In genomic region chrX:41382699-41383645, GRCh38 we compare ENCODE assay signal across 8 cellular contexts. TPM values are rescaled to one million over a fixed set of nuclear protein-coding genes. Genes with fewer than 3 reads are reported as not detected.
A peak's percentile ranks its signal among the peaks of the same experiment; 100 is the strongest.
DNase-seq lines count a peak whose midpoint lies in the region; ATAC-seq and TF ChIP-seq lines count a peak whose summit lies in the region.

No MANE protein-coding gene starts in this region.

- H3F3A ChIP-seq in Loucy (ENCODE audit: low read depth) = no peaks in the 10 kb centered on the region

- no peak overlapping the region for H3K4me2 ChIP-seq in Loucy (ENCODE audit: low read depth, low read length, poor library complexity, severe bottlenecking)

- peaks cover 6 to 18% (median 15%) of the 10 kb centered on the region in 4 donors for H3K4me1 Mint-ChIP-seq in CD4-positive, CD25-positive, alpha-beta regulatory T cell
- peaks cover 14% of the 10 kb centered on the region for H3K4me1 Mint-ChIP-seq in activated T-helper 2 cell treated with anti-CD3 and anti-CD28 coated beads, Interferon-gamma antibody, Interleukin-2, Interleukin-4, amounts not matched to agents 10 μg/mL and 5 μg/mL and 100 μg/mL, durations not matched to agents 14 hours and 24 hours and 36 hours (ENCODE audit: low read depth)

- POLR2A ChIA-PET in GM10248 (lab: Yijun Ruan, JAX) = interaction anchor here (0.6 kb wide), 1 partner anchor 582 kb away, joined by 6 read pairs; no protein-coding TSS in a partner anchor

- intact Hi-C loops in activated T-helper 2 cell treated with anti-CD3 and anti-CD28 coated beads, Interferon-gamma antibody, Interleukin-2, Interleukin-4, amounts not matched to agents 10 μg/mL and 5 μg/mL and 100 μg/mL, durations not matched to agents 14 hours and 24 hours and 36 hours (cut with micrococcal nuclease) = loop anchor here (5.0 kb wide), 1 partner anchor 51 kb away; the partner anchor contains the start of gene DDX3X
- intact Hi-C loops in mucosa of descending colon (cut with DNase I, micrococcal nuclease) = no loop called here

- H3K36me3 ChIP-seq in CD4-positive, CD25-positive, alpha-beta regulatory T cell (ENCODE audit: control insufficient read depth, insufficient read depth, low read length) = no peaks in the 10 kb centered on the region
- H3K36me3 ChIP-seq in Loucy (ENCODE audit: insufficient read depth, low read length) (no peaks in the 10 kb centered on the region), mucosa of descending colon (ENCODE audit: low read depth) (no peaks in the 10 kb centered on the region)

- no peaks in the 10 kb centered on the region for H3K36me3 Mint-ChIP-seq in CD4-positive, CD25-positive, alpha-beta regulatory T cell
- H3K36me3 Mint-ChIP-seq in activated T-helper 2 cell treated with anti-CD3 and anti-CD28 coated beads, Interferon-gamma antibody, Interleukin-2, Interleukin-4, amounts not matched to agents 10 μg/mL and 5 μg/mL and 100 μg/mL, durations not matched to agents 14 hours and 24 hours and 36 hours (ENCODE audit: low read depth) = peaks cover 3% of the 10 kb centered on the region

- H4K20me1 ChIP-seq in Loucy (ENCODE audit: insufficient read depth, low read length, poor library complexity, severe bottlenecking) = no peaks in the 10 kb centered on the region

- peak overlapping the region; percentile 74 to 92 (median 88) for H3K27ac Mint-ChIP-seq in CD4-positive, CD25-positive, alpha-beta regulatory T cell
- H3K27ac Mint-ChIP-seq in activated T-helper 2 cell treated with anti-CD3 and anti-CD28 coated beads, Interferon-gamma antibody, Interleukin-2, Interleukin-4, amounts not matched to agents 10 μg/mL and 5 μg/mL and 100 μg/mL, durations not matched to agents 14 hours and 24 hours and 36 hours = peak overlapping the region; percentile 94

- peak; percentile 68 to 72 for ATAC-seq in CD4-positive, CD25-positive, alpha-beta regulatory T cell (ENCODE audit: low read depth in 2 of 2)
- ATAC-seq in mucosa of descending colon (peak; percentile 78), GM21529 (IDR thresholded peaks at IDR 0.05; ENCODE audit: unreplicated experiment) (no peak)

- peak overlapping the region; percentile 55 for H3K4me3 ChIP-seq in CD4-positive, CD25-positive, alpha-beta regulatory T cell (ENCODE audit: low read depth, low read length)
- H3K4me3 ChIP-seq in Loucy (ENCODE audit: low read length, poor library complexity, severe bottlenecking) = no peak overlapping the region
- no peak overlapping the region for H3K4me3 ChIP-seq in mucosa of descending colon

- H3K4me1 ChIP-seq in CD4-positive, CD25-positive, alpha-beta regulatory T cell (ENCODE audit: control insufficient read depth, insufficient read depth, low read length, poor library complexity, severe bottlenecking) = peaks cover 16% of the 10 kb centered on the region
- no peaks in the 10 kb centered on the region for H3K4me1 ChIP-seq in Loucy (ENCODE audit: insufficient read depth, low read length, poor library complexity, severe bottlenecking)
- no peaks in the 10 kb centered on the region for H3K4me1 ChIP-seq in mucosa of descending colon (ENCODE audit: low read depth)

- CTCF ChIA-PET in GM10248 (lab: Yijun Ruan, JAX) = interaction anchor here (1.2 kb wide), 1 partner anchor 26 kb away, joined by 3 read pairs; no protein-coding TSS in a partner anchor

- peak overlapping the region; percentile 52; the same call in 1 of the 2 replicates for H2AFZ ChIP-seq in Loucy (ENCODE audit: low read length)

- no peaks in the 10 kb centered on the region for H3K79me2 ChIP-seq in Loucy (ENCODE audit: insufficient read depth, low read length)

- peak overlapping the region; percentile 41 for H3K27ac ChIP-seq in CD4-positive, CD25-positive, alpha-beta regulatory T cell (ENCODE audit: insufficient read depth, low read length, poor library complexity, severe bottlenecking)
- H3K27ac ChIP-seq in caudate nucleus (ENCODE audit: low read depth, low read length) = no peak overlapping the region

- H3K27me3 Mint-ChIP-seq in CD4-positive, CD25-positive, alpha-beta regulatory T cell = no peaks in the 10 kb centered on the region
- no peaks in the 10 kb centered on the region for H3K27me3 Mint-ChIP-seq in activated T-helper 2 cell treated with anti-CD3 and anti-CD28 coated beads, Interferon-gamma antibody, Interleukin-2, Interleukin-4, amounts not matched to agents 10 μg/mL and 5 μg/mL and 100 μg/mL, durations not matched to agents 14 hours and 24 hours and 36 hours (ENCODE audit: low read depth)

- peak in 2 of 3 donors; percentile 19 to 81 for DNase-seq in CD4-positive, CD25-positive, alpha-beta regulatory T cell
- peak; percentile 13 for DNase-seq in activated T-helper 2 cell treated with anti-CD3 and anti-CD28 coated beads, Interferon-gamma antibody, Interleukin-2, Interleukin-4, amounts not matched to agents 10 μg/mL and 5 μg/mL and 100 μg/mL, durations not matched to agents 14 hours and 24 hours and 36 hours (ENCODE audit: low spot score)
- peak in 2 of 3 donors; percentile 34 to 51 for DNase-seq in mucosa of descending colon
- no peak for DNase-seq in globus pallidus (ENCODE audit: low spot score)
- DNase-seq in caudate nucleus (lab: John Stamatoyannopoulos, UW) = no peak
- DNase-seq in GM10248 (ENCODE audit: extremely low spot score) = no peak

- H3K9me3 ChIP-seq in CD4-positive, CD25-positive, alpha-beta regulatory T cell (ENCODE audit: control insufficient read depth in 2 of 2, low read length in 2 of 2) = no peaks in the 10 kb centered on the region
- H3K9me3 ChIP-seq in Loucy (ENCODE audit: insufficient read depth, low read depth, low read length) (no peaks in the 10 kb centered on the region), mucosa of descending colon (no peaks in the 10 kb centered on the region)

- H3K27me3 ChIP-seq in CD4-positive, CD25-positive, alpha-beta regulatory T cell (ENCODE audit: control insufficient read depth, insufficient read depth, low read length) = no peaks in the 10 kb centered on the region
- H3K27me3 ChIP-seq in Loucy (ENCODE audit: insufficient read depth, low read length, poor library complexity, severe bottlenecking) = no peaks in the 10 kb centered on the region

- no peaks in the 10 kb centered on the region for H3K9me3 Mint-ChIP-seq in CD4-positive, CD25-positive, alpha-beta regulatory T cell
- H3K9me3 Mint-ChIP-seq in activated T-helper 2 cell treated with anti-CD3 and anti-CD28 coated beads, Interferon-gamma antibody, Interleukin-2, Interleukin-4, amounts not matched to agents 10 μg/mL and 5 μg/mL and 100 μg/mL, durations not matched to agents 14 hours and 24 hours and 36 hours = no peaks in the 10 kb centered on the region

- no peak for TF ChIP-seq CTCF in Loucy (conservative IDR thresholded peaks at IDR 0.05; ENCODE audit: low read length)
- TF ChIP-seq CTCF in mucosa of descending colon (IDR thresholded peaks at IDR 0.05) = no peak
- TF ChIP-seq CTCF in GM10248 (IDR thresholded peaks at IDR 0.05; ENCODE audit: control extremely low read depth, extremely low read depth, low read depth, missing control alignments) = no peak

- H3K9ac ChIP-seq in Loucy (ENCODE audit: low read depth, low read length, poor library complexity, severe bottlenecking) = no peak overlapping the region

- no peaks in the 10 kb centered on the region for H3K9me2 ChIP-seq in Loucy (replicated peaks; ENCODE audit: low read depth, low read length)

- H3K4me3 Mint-ChIP-seq in CD4-positive, CD25-positive, alpha-beta regulatory T cell = peak overlapping the region; percentile 42 to 78 (median 67)
- H3K4me3 Mint-ChIP-seq in activated T-helper 2 cell treated with anti-CD3 and anti-CD28 coated beads, Interferon-gamma antibody, Interleukin-2, Interleukin-4, amounts not matched to agents 10 μg/mL and 5 μg/mL and 100 μg/mL, durations not matched to agents 14 hours and 24 hours and 36 hours (ENCODE audit: low read depth) = peak overlapping the region; percentile 48

RNA-seq across cellular contexts. Expression of gene DDX3X, which starts 49.0 kb away (rescaled TPM):
- 1,169 TPM for total RNA-seq in CD4-positive, CD25-positive, alpha-beta regulatory T cell
- 100 to 1,000 TPM; 133 to 210 (median 177) TPM for polyA plus RNA-seq in CD4-positive, CD25-positive, alpha-beta regulatory T cell
- total RNA-seq in activated T-helper 2 cell treated with anti-CD3 and anti-CD28 coated beads, Interferon-gamma antibody, Interleukin-2, Interleukin-4, amounts not matched to agents 10 μg/mL and 5 μg/mL and 100 μg/mL, durations not matched to agents 14 hours and 24 hours and 36 hours = 250 and 251 TPM in 2 replicates
- 100 to 1,000 TPM; 208 to 256 (median 250) TPM for total RNA-seq in mucosa of descending colon

Comparison
In these comparisons a context has a peak if more than half of its experiments do, and no peak if none do; other contexts are left out.
1. DNase-seq: peak in CD4-positive, CD25-positive, alpha-beta regulatory T cell (2 of 3), activated T-helper 2 cell treated with anti-CD3 and anti-CD28 coated beads, Interferon-gamma antibody, Interleukin-2, Interleukin-4, amounts not matched to agents 10 μg/mL and 5 μg/mL and 100 μg/mL, durations not matched to agents 14 hours and 24 hours and 36 hours (single experiment) and mucosa of descending colon (2 of 3); none in globus pallidus (single experiment), caudate nucleus (0 of 61) and GM10248 (single experiment).